ENCODE assay signal across 8 cellular contexts in the genomic region with DNA sequence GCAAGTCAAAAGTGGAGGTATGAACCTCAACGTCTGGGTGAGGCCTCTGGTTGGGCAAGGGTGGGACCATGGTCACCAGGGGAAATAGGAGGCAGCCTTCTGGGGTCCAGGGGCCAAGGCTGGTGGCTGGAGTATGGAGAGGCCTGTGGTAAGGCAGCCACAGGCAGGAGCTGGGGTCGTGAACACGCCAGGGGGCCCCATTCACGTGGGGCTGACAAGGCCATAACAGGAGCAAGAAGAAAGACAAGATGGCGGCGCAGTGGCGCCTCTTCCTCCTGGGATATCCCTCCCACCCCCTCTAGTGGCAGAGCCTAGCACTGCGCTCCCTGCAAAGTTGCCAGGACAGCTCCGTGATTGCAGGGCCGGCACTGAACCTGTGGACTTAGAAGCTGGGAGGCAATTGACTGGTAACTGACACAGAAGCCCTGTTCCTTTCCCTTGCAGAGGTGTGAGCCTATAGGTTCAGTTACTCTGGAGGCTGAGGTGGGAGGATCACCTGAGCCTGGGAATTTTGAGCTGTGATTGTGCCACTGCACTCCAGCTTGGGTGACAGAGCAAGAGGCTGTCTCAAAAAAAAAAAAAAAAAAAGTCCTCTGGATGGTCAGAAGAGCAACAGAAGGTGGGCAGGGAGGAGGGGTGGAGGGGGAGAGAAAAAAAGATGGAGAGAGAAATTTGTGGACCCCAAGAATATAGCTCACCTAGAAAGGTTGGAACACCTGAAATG. TPM values are rescaled to one million over a fixed set of nuclear protein-coding genes. Genes with fewer than 3 reads are reported as not detected.
DNase-seq lines count a peak whose midpoint lies in the region; ATAC-seq and TF ChIP-seq lines count a peak whose summit lies in the region.

No MANE protein-coding gene starts in this region.

- no peaks in the 10 kb centered on the region for H3K27me3 ChIP-seq in CD8-positive, alpha-beta T cell (ENCODE audit: insufficient read depth, low read length)

- H3K4me3 Mint-ChIP-seq in CD8-positive, alpha-beta T cell = no peak overlapping the region
- H3K4me3 Mint-ChIP-seq in naive thymus-derived CD8-positive, alpha-beta T cell = no peak overlapping the region
- no peak overlapping the region for H3K4me3 Mint-ChIP-seq in stimulated activated effector memory CD8-positive, alpha-beta T cell treated with anti-CD3 and anti-CD28 coated beads, Interleukin-12 subunit alpha, Interleukin-12 subunit beta, amount 100 ng/mL, for 72 hours

- H3K4me3 ChIP-seq in CD8-positive, alpha-beta T cell (ENCODE audit: low read depth, low read length) = no peak overlapping the region
- H3K4me3 ChIP-seq in epithelial cell of proximal tubule (ENCODE audit: low read depth, low read length) = no peak overlapping the region

- H3K36me3 ChIP-seq in CD8-positive, alpha-beta T cell (ENCODE audit: insufficient read depth, low read length) = no peaks in the 10 kb centered on the region

- no peaks in the 10 kb centered on the region for H3K4me1 Mint-ChIP-seq in CD8-positive, alpha-beta T cell (ENCODE audit: low read depth)
- peaks cover 0 to 6% (median 3%) of the 10 kb centered on the region in 4 donors for H3K4me1 Mint-ChIP-seq in naive thymus-derived CD8-positive, alpha-beta T cell
- peaks cover 8% of the 10 kb centered on the region for H3K4me1 Mint-ChIP-seq in stimulated activated effector memory CD8-positive, alpha-beta T cell treated with anti-CD3 and anti-CD28 coated beads, Interleukin-12 subunit alpha, Interleukin-12 subunit beta, amount 100 ng/mL, for 72 hours

- no peaks in the 10 kb centered on the region for H3K9me3 ChIP-seq in CD8-positive, alpha-beta T cell (ENCODE audit: low read length)

- DNase-seq in CD8-positive, alpha-beta T cell = peak; percentile 35 to 75 (median 62)
- DNase-seq in NOMO-1 (lab: John Stamatoyannopoulos, UW; ENCODE audit: unreplicated experiment in 2 of 2) (peak; percentile 12 to 27), activated T-cell treated with anti-CD3 and anti-CD28 coated beads for 1 hour (ENCODE audit: low read depth) (peak; percentile 44), epithelial cell of proximal tubule (ENCODE audit: low read depth) (peak; percentile 2)
- peak; percentile 28 to 84 (median 51) for DNase-seq in naive thymus-derived CD8-positive, alpha-beta T cell
- peak; percentile 59 to 90 for DNase-seq in stimulated activated effector memory CD8-positive, alpha-beta T cell treated with anti-CD3 and anti-CD28 coated beads, Interleukin-12 subunit alpha, Interleukin-12 subunit beta, amount 100 ng/mL, for 72 hours (ENCODE audit: low spot score in 2 of 2)

- H3K27ac Mint-ChIP-seq in CD8-positive, alpha-beta T cell = no peak overlapping the region
- peak overlapping the region in 1 of 10 donors; percentile 67 for H3K27ac Mint-ChIP-seq in naive thymus-derived CD8-positive, alpha-beta T cell
- peak overlapping the region; percentile 15 for H3K27ac Mint-ChIP-seq in stimulated activated effector memory CD8-positive, alpha-beta T cell treated with anti-CD3 and anti-CD28 coated beads, Interleukin-12 subunit alpha, Interleukin-12 subunit beta, amount 100 ng/mL, for 72 hours

- peak; percentile 65 for TF ChIP-seq CTCF in CD8-positive, alpha-beta T cell (IDR thresholded peaks at IDR 0.05)
- TF ChIP-seq CTCF in epithelial cell of proximal tubule (conservative IDR thresholded peaks at IDR 0.05; ENCODE audit: low read depth, low read length) = peak; percentile 90

- H3K4me1 ChIP-seq in CD8-positive, alpha-beta T cell (ENCODE audit: insufficient read depth, low read length) = no peaks in the 10 kb centered on the region

- intact Hi-C loops in CD8-positive, alpha-beta T cell (cut with DNase I, micrococcal nuclease) = loop anchor here (1.0 to 5.0 kb wide), 6 partner anchors 79 to 846 kb away; no protein-coding TSS in a partner anchor

- POLR2A ChIA-PET in CD8-positive, alpha-beta T cell (lab: Charles Lee) = interaction anchor here (0.5 to 0.7 kb wide), 2 partner anchors 889 to 1747 kb away, joined by 3 read pairs; no protein-coding TSS in a partner anchor
- POLR2A ChIA-PET in naive thymus-derived CD8-positive, alpha-beta T cell (lab: Charles Lee) = interaction anchor here (0.6 to 1.5 kb wide), 2 partner anchors 62 to 621 kb away, joined by 3 read pairs; a partner anchor contains a TSS

- no peaks in the 10 kb centered on the region for H3K36me3 Mint-ChIP-seq in CD8-positive, alpha-beta T cell
- peaks cover 0 to 2% (median 0%) of the 10 kb centered on the region in 3 donors for H3K36me3 Mint-ChIP-seq in naive thymus-derived CD8-positive, alpha-beta T cell
- no peaks in the 10 kb centered on the region for H3K36me3 Mint-ChIP-seq in stimulated activated effector memory CD8-positive, alpha-beta T cell treated with anti-CD3 and anti-CD28 coated beads, Interleukin-12 subunit alpha, Interleukin-12 subunit beta, amount 100 ng/mL, for 72 hours

- peak; percentile 80 for ATAC-seq in CD8-positive, alpha-beta T cell
- ATAC-seq in HG02678 (IDR thresholded peaks at IDR 0.05; ENCODE audit: unreplicated experiment) (peak; percentile 55), HG02610 (IDR thresholded peaks at IDR 0.05; ENCODE audit: unreplicated experiment) (no peak)
- peak; percentile 63 to 68 for ATAC-seq in naive thymus-derived CD8-positive, alpha-beta T cell
- peak; percentile 69 for ATAC-seq in stimulated activated effector memory CD8-positive, alpha-beta T cell treated with anti-CD3 and anti-CD28 coated beads, Interleukin-12 subunit alpha, Interleukin-12 subunit beta, amount 100 ng/mL, for 72 hours

- CTCF ChIA-PET in CD8-positive, alpha-beta T cell (lab: Charles Lee) = interaction anchor here (0.5 to 2.6 kb wide), 26 partner anchors 8 to 1902 kb away, joined by 3 to 24 read pairs (median 4); a partner anchor contains a TSS

- H3K9me3 Mint-ChIP-seq in CD8-positive, alpha-beta T cell = no peaks in the 10 kb centered on the region
- peaks cover 0 to 3% (median 0%) of the 10 kb centered on the region in 9 donors for H3K9me3 Mint-ChIP-seq in naive thymus-derived CD8-positive, alpha-beta T cell
- no peaks in the 10 kb centered on the region for H3K9me3 Mint-ChIP-seq in stimulated activated effector memory CD8-positive, alpha-beta T cell treated with anti-CD3 and anti-CD28 coated beads, Interleukin-12 subunit alpha, Interleukin-12 subunit beta, amount 100 ng/mL, for 72 hours

- H3K27me3 Mint-ChIP-seq in CD8-positive, alpha-beta T cell (ENCODE audit: low read depth) = no peaks in the 10 kb centered on the region
- H3K27me3 Mint-ChIP-seq in naive thymus-derived CD8-positive, alpha-beta T cell = no peaks in the 10 kb centered on the region

- no peak overlapping the region for H3K27ac ChIP-seq in CD8-positive, alpha-beta T cell (ENCODE audit: low read depth, low read length)

RNA-seq across cellular contexts. Expression of a gene that starts 19.7 kb away (rescaled TPM):
- total RNA-seq in CD8-positive, alpha-beta T cell = not detected
- total RNA-seq in epithelial cell of proximal tubule = not detected in 2 replicates
- total RNA-seq in naive thymus-derived CD8-positive, alpha-beta T cell = not detected
- polyA plus RNA-seq in naive thymus-derived CD8-positive, alpha-beta T cell = 1 to 10 TPM in 2 of 3 donors, not detected in 1; 1.5 to 3.0 TPM

RNA-seq across cellular contexts. Expression of a gene that starts 50.8 kb away (rescaled TPM):
- total RNA-seq in CD8-positive, alpha-beta T cell = not detected
- total RNA-seq in epithelial cell of proximal tubule = not detected in 2 replicates
- total RNA-seq in naive thymus-derived CD8-positive, alpha-beta T cell = not detected
- polyA plus RNA-seq in naive thymus-derived CD8-positive, alpha-beta T cell = not detected

RNA-seq across cellular contexts. Expression of a gene that starts 55.3 kb away (rescaled TPM):
- total RNA-seq in CD8-positive, alpha-beta T cell = not detected
- total RNA-seq in epithelial cell of proximal tubule = not detected in 2 replicates
- not detected for total RNA-seq in naive thymus-derived CD8-positive, alpha-beta T cell
- not detected for polyA plus RNA-seq in naive thymus-derived CD8-positive, alpha-beta T cell

Comparison
In these comparisons a context has a peak if more than half of its experiments do, and no peak if none do; other contexts are left out.
1. DNase-seq: peak in every context shown above with its lines; median percentile 74 in stimulated activated effector memory CD8-positive, alpha-beta T cell treated with anti-CD3 and anti-CD28 coated beads, Interleukin-12 subunit alpha, Interleukin-12 subunit beta, amount 100 ng/mL, for 72 hours; 62 in CD8-positive, alpha-beta T cell; 51 in naive thymus-derived CD8-positive, alpha-beta T cell; 44 in activated T-cell treated with anti-CD3 and anti-CD28 coated beads for 1 hour; 20 in NOMO-1; 2 in epithelial cell of proximal tubule.